9 cellular contexts compared by ENCODE assay signal in genomic region chr20:41149679-41150131, GRCh38. TPM values are rescaled to one million over a fixed set of nuclear protein-coding genes. Genes with fewer than 3 reads are reported as not detected.
DNase-seq lines count a peak whose midpoint lies in the region; ATAC-seq and TF ChIP-seq lines count a peak whose summit lies in the region.
"Had no signal": no experiment of that assay in that cellular context is flagged by ENCODE, and none has a peak within 500 bp of the region (broad histone marks: within the 10 kb centered on the region; RNA-seq: fewer than 3 reads in every experiment).

No MANE protein-coding gene starts in this region.

- in situ Hi-C loops in Caki2 (cut with HindIII; ENCODE audit: low pct_unique_long_range_greater_than_20kb, low sequenced_read_pairs) (no loop called here), mammary epithelial cell (cut with MboI; ENCODE audit: low sequenced_read_pairs in 2 of 2) (no loop called here)

- dilution Hi-C loops in mammary epithelial cell (cut with HindIII; ENCODE audit: low sequenced_read_pairs) = no loop called here

- no peak overlapping the region for H3K4me3 ChIP-seq in MG63
- no peak overlapping the region for H3K4me3 ChIP-seq in mammary epithelial cell (replicated peaks in 1 of 3; ENCODE audit: insufficient read depth in 1 of 3, low read depth in 2 of 3, low read length in 3 of 3)
- no peak overlapping the region for H3K4me3 ChIP-seq in mesodermal cell (ENCODE audit: extremely low read depth, insufficient read depth, low read length, poor library complexity, severe bottlenecking)
- no peak overlapping the region for H3K4me3 ChIP-seq in testis

- no peak overlapping the region for H3K4me2 ChIP-seq in mammary epithelial cell (ENCODE audit: insufficient read depth, low read depth, low read length)

- TF ChIP-seq POLR2A in testis (IDR thresholded peaks at IDR 0.05) = no peak

- no peaks in the 10 kb centered on the region for H4K20me1 ChIP-seq in mammary epithelial cell (ENCODE audit: insufficient read depth, low read length)

- ATAC-seq in GM21619 (IDR thresholded peaks at IDR 0.05; ENCODE audit: unreplicated experiment) (no peak), HG03045 (IDR thresholded peaks at IDR 0.05; ENCODE audit: unreplicated experiment) (no peak)

- H3K27me3 ChIP-seq in MG63 (no peaks in the 10 kb centered on the region), mammary epithelial cell (ENCODE audit: insufficient read depth, low read length) (no peaks in the 10 kb centered on the region), testis (no peaks in the 10 kb centered on the region)

- WGBS in mammary epithelial cell (ENCODE audit: low coverage, missing lambda C conversion rate) = 84% methylated on average over 5 of the region's 6 CpGs
- WGBS in mesodermal cell (ENCODE audit: insufficient coverage in 2 of 2), 2 experiments = 91 to 92% methylated on average over 4 to 6 of the region's 6 CpGs
- WGBS in testis, 2 donors = 66 to 68% methylated on average over 5 to 6 of the region's 6 CpGs

- no peak overlapping the region for H3K27ac ChIP-seq in mammary epithelial cell (ENCODE audit: insufficient read depth, low read depth, low read length)
- H3K27ac ChIP-seq in mesodermal cell (ENCODE audit: low read depth, low read length, severe bottlenecking) = peak overlapping the region; percentile 91
- no peak overlapping the region for H3K27ac ChIP-seq in testis
- H3K27ac ChIP-seq: parathyroid adenoma had no signal

- no peak overlapping the region for H2AFZ ChIP-seq in mammary epithelial cell (ENCODE audit: low read depth, low read length)
- H2AFZ ChIP-seq: parathyroid adenoma had no signal

- DNase-seq in Caki2 (ENCODE audit: low read depth) = peak; percentile 44
- DNase-seq in MG63 = peak; percentile 81
- peak; percentile 77 for DNase-seq in mammary epithelial cell
- no peak for DNase-seq in GF-D8 (lab: John Stamatoyannopoulos, UW)
- DNase-seq in testis = no peak

- intact Hi-C loops in mammary epithelial cell (cut with micrococcal nuclease) = loop anchor here (1.0 kb wide), 1 partner anchor 8 kb away; no protein-coding TSS in a partner anchor
- intact Hi-C loops in testis (cut with DNase I; ENCODE audit: low total_unique reads) = no loop called here

- BruUV-seq in mammary epithelial cell (replicated peaks; lab: Mats Ljungman, UMichigan) = no TSS peak

- H3K36me3 ChIP-seq in MG63 = peaks cover 20% of the 10 kb centered on the region
- H3K36me3 ChIP-seq in mammary epithelial cell (ENCODE audit: insufficient read depth, low read length) = no peaks in the 10 kb centered on the region
- peaks cover 60% of the 10 kb centered on the region for H3K36me3 ChIP-seq in mesodermal cell (ENCODE audit: control insufficient read depth, insufficient read depth, low read length)
- H3K36me3 ChIP-seq in testis (ENCODE audit: low read depth, missing control alignments) = no peaks in the 10 kb centered on the region

- peaks cover 99% of the 10 kb centered on the region for H3K79me2 ChIP-seq in mammary epithelial cell (ENCODE audit: insufficient read depth, low read length)

- no peaks in the 10 kb centered on the region; the same call in 1 of the 2 replicates for H3K9me3 ChIP-seq in MG63
- H3K9me3 ChIP-seq in mammary epithelial cell (replicated peaks; ENCODE audit: insufficient read depth, low read length) = no peaks in the 10 kb centered on the region
- H3K9me3 ChIP-seq in mesodermal cell (ENCODE audit: control insufficient read depth, low read length) = no peaks in the 10 kb centered on the region
- H3K9me3 ChIP-seq in testis = no peaks in the 10 kb centered on the region

- H3K9ac ChIP-seq in mammary epithelial cell (ENCODE audit: insufficient read depth, low read length) = no peak overlapping the region
- H3K9ac ChIP-seq: parathyroid adenoma had no signal

- peaks cover 8% of the 10 kb centered on the region for H3K4me1 ChIP-seq in mammary epithelial cell (ENCODE audit: insufficient read depth, low read length)
- peaks cover 31% of the 10 kb centered on the region for H3K4me1 ChIP-seq in mesodermal cell (ENCODE audit: control insufficient read depth, insufficient read depth, low read length, poor library complexity, severe bottlenecking)
- H3K4me1 ChIP-seq in testis = peaks cover 27% of the 10 kb centered on the region

- CTCF ChIA-PET in mammary epithelial cell (lab: Charles Lee; ENCODE audit: low non-redundant PET) = no interaction called here

- no peak for TF ChIP-seq CTCF in mammary epithelial cell (conservative IDR thresholded peaks at IDR 0.05 in 1 of 2, IDR thresholded peaks at IDR 0.05 in 1 of 2; ENCODE audit: extremely low read depth in 1 of 2, insufficient read depth in 1 of 2, low read depth in 1 of 2, low read length in 2 of 2)
- no peak for TF ChIP-seq CTCF in testis (IDR thresholded peaks at IDR 0.05)

RNA-seq across cellular contexts. Expression of gene PLCG1, which starts 12.4 kb away (rescaled TPM):
- total RNA-seq in Caki2 (2014; rRNA removed; shearing (Covaris generic); ENCODE audit: low replicate concordance) = 37.6 and 80.0 TPM in 2 replicates
- total RNA-seq in MG63 (2014; rRNA removed; shearing (Covaris generic); ENCODE audit: low replicate concordance) = 35.8 and 99.5 TPM in 2 replicates
- total RNA-seq in mammary epithelial cell (10 to 100 TPM; 74.3 to 75.8 TPM), testis (100 to 1,000 TPM; 184 to 186 TPM)
- polyA plus RNA-seq in mammary epithelial cell (34.9 TPM), testis (ENCODE audit: insufficient read depth, low read depth, low replicate concordance) (118 TPM)
- polyA minus RNA-seq in mammary epithelial cell = 170 TPM
- polyA plus RNA-seq in mesodermal cell (2013, experiment 1 of 2) = 158 TPM
- 125 TPM for polyA plus RNA-seq in mesodermal cell (2013, experiment 2 of 2)

Comparison
In these comparisons a context has a peak if more than half of its experiments do, and no peak if none do; other contexts are left out.
1. DNase-seq: peak in Caki2 (single experiment), MG63 (single experiment) and mammary epithelial cell (single experiment); none in GF-D8 (single experiment) and testis (single experiment).